8 cellular contexts compared by ENCODE assay signal in genomic region chr3:143973352-143974021, GRCh38. TPM values are rescaled to one million over a fixed set of nuclear protein-coding genes. Genes with fewer than 3 reads are reported as not detected.
DNase-seq lines count a peak whose midpoint lies in the region; ATAC-seq, FAIRE-seq and TF ChIP-seq lines count a peak whose summit lies in the region.

No MANE protein-coding gene starts in this region.

- H3K27me3 Mint-ChIP-seq in activated B cell treated with CpG ODN at 0.5 μM for 24 hours: no peaks in the 10 kb centered on the region
- H3K27me3 Mint-ChIP-seq in progenitor cell of endocrine pancreas: no peaks in the 10 kb centered on the region

- peaks cover 56% of the 10 kb centered on the region for H3K4me1 Mint-ChIP-seq in activated B cell treated with CpG ODN at 0.5 μM for 24 hours
- H3K4me1 Mint-ChIP-seq in progenitor cell of endocrine pancreas (ENCODE audit: low read depth): peaks cover 29% of the 10 kb centered on the region

- CTCF ChIA-PET in activated B cell treated with CpG ODN at 0.5 μM for 24 hours (lab: Charles Lee): interaction anchor here (0.9 to 2.5 kb wide), 6 partner anchors 10 to 88 kb away, joined by 3 to 9 read pairs (median 8); no protein-coding TSS in a partner anchor

- ATAC-seq in activated B cell treated with CpG ODN at 0.5 μM for 24 hours (ENCODE audit: low read depth) (no peak), HG03108 (IDR thresholded peaks at IDR 0.05; ENCODE audit: unreplicated experiment) (no peak)

- POLR2A ChIA-PET in activated B cell treated with CpG ODN at 0.5 μM for 24 hours (lab: Charles Lee): interaction anchor here (0.7 to 4.1 kb wide), 4 partner anchors 10 to 88 kb away, joined by 3 to 107 read pairs (median 4); no protein-coding TSS in a partner anchor

- H3K9me3 Mint-ChIP-seq in activated B cell treated with CpG ODN at 0.5 μM for 24 hours (no peaks in the 10 kb centered on the region), progenitor cell of endocrine pancreas (ENCODE audit: low read depth) (no peaks in the 10 kb centered on the region)

- TF ChIP-seq CTCF in D721Med (IDR thresholded peaks at IDR 0.05; ENCODE audit: insufficient read depth, missing control alignments) (no peak), activated B cell treated with CpG ODN at 0.5 μM for 24 hours (IDR thresholded peaks at IDR 0.05) (no peak), progenitor cell of endocrine pancreas (IDR thresholded peaks at IDR 0.05; ENCODE audit: unreplicated experiment) (no peak)

- H3K36me3 Mint-ChIP-seq in activated B cell treated with CpG ODN at 0.5 μM for 24 hours (ENCODE audit: low read depth) (peaks cover 16% of the 10 kb centered on the region), progenitor cell of endocrine pancreas (ENCODE audit: insufficient read depth) (no peaks in the 10 kb centered on the region)

- intact Hi-C loops in activated B cell treated with CpG ODN at 0.5 μM for 24 hours (cut with micrococcal nuclease): loop anchor here (1.0 to 10.0 kb wide), 11 partner anchors 55 to 1826 kb away; partner anchors contain the start of genes ATR, PLS1, TFDP2 and XRN1

- H3K27ac Mint-ChIP-seq in activated B cell treated with CpG ODN at 0.5 μM for 24 hours: peak overlapping the region; percentile 98
- H3K27ac Mint-ChIP-seq in progenitor cell of endocrine pancreas: peak overlapping the region; percentile 95

- DNase-seq in D721Med (ENCODE audit: insufficient read length, low spot score) (no peak), HK-2 (ENCODE audit: unreplicated experiment) (peak; percentile 29), activated B cell treated with CpG ODN at 0.5 μM for 24 hours (no peak), germinal center (ENCODE audit: low spot score) (peak; percentile 4), progenitor cell of endocrine pancreas (ENCODE audit: low spot score, unreplicated experiment) (no peak), DMS114 treated with DMSO at 0.1 percent for 48 hours (lab: John Stamatoyannopoulos, UW; ENCODE audit: unreplicated experiment) (no peak), NCI-H2081 treated with DMSO at 0.1 percent for 48 hours (lab: John Stamatoyannopoulos, UW) (no peak)

- peak; percentile 35 for FAIRE-seq in D721Med (lab: Jason Lieb, UNC)

- peak overlapping the region; percentile 99 for H3K4me3 Mint-ChIP-seq in activated B cell treated with CpG ODN at 0.5 μM for 24 hours
- peak overlapping the region; percentile 90 for H3K4me3 Mint-ChIP-seq in progenitor cell of endocrine pancreas (ENCODE audit: low read depth)

RNA-seq across cellular contexts. Expression of gene DIPK2A, which starts 1.9 kb away (rescaled TPM):
- total RNA-seq in activated B cell treated with CpG ODN at 0.5 μM for 24 hours (19.0 and 23.0 TPM in 2 replicates), progenitor cell of endocrine pancreas (35.4 and 37.0 TPM in 2 replicates)

Comparison
In these comparisons a context has a peak if more than half of its experiments do, and no peak if none do; other contexts are left out.
1. DNase-seq: peak in HK-2 (single experiment) and germinal center (single experiment); none in D721Med (single experiment), activated B cell treated with CpG ODN at 0.5 μM for 24 hours (single experiment), progenitor cell of endocrine pancreas (single experiment), DMS114 treated with DMSO at 0.1 percent for 48 hours (single experiment) and NCI-H2081 treated with DMSO at 0.1 percent for 48 hours (single experiment).